1 cellular context compared by ENCODE assay signal in the genomic region with DNA sequence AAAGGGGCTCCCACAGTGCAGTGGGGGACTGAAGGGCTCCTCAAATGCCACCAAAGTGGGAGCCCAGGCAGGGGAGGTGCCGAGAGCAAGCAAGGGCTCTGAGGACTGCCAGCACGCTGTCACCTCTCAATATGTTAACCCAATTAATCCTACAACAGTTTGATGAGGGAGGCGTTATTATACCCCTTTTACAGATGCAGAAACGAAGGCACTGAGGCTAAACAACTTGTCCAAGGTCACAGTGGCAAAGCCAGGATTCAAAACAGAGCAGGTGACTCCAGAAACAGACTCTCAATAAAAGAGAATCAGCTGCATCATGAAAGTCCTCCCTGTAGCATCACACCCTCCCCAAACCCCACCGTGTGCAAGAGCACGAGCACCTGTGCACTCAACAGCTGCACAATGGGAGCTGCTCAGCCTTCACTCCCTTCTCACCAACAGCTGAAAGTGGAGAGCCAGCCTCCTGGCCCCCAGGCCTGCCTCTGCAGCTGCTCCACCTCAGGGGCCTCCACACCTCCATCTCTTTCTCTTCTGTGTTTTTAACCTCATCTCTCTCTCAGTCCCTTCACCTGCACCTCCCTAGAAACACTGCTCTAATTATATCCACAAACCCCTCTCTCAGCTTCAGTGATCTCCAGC.
A peak's percentile ranks its signal among the peaks of the same experiment; 100 is the strongest.
TF ChIP-seq lines count a peak whose summit lies in the region.

No MANE protein-coding gene starts in this region.

TF ChIP-seq in HepG2, 621 proteins besides CTCF, POLR2A, EP300 and RAD21 (continued from another document):
- TF ChIP-seq, protein P1, sequence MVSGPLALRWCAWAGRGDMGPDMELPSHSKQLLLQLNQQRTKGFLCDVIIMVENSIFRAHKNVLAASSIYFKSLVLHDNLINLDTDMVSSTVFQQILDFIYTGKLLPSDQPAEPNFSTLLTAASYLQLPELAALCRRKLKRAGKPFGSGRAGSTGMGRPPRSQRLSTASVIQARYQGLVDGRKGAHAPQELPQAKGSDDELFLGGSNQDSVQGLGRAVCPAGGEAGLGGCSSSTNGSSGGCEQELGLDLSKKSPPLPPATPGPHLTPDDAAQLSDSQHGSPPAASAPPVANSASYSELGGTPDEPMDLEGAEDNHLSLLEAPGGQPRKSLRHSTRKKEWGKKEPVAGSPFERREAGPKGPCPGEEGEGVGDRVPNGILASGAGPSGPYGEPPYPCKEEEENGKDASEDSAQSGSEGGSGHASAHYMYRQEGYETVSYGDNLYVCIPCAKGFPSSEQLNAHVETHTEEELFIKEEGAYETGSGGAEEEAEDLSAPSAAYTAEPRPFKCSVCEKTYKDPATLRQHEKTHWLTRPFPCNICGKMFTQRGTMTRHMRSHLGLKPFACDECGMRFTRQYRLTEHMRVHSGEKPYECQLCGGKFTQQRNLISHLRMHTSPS (CRISPR knock-in tag; IDR thresholded peaks at IDR 0.05; ENCODE audit: low read depth), result no peak
- TF ChIP-seq RBFOX2 (IDR thresholded peaks at IDR 0.05; ENCODE audit: low read depth, low read length) (peak; percentile 55), ZNF629 (CRISPR knock-in tag; conservative IDR thresholded peaks at IDR 0.05) (peak; percentile 78), ZKSCAN8 (CRISPR knock-in tag; IDR thresholded peaks at IDR 0.05; ENCODE audit: borderline replicate concordance) (no peak), RBM22 (optimal IDR thresholded peaks at IDR 0.05; ENCODE audit: low read length) (peak; percentile 32), ZSCAN9 (CRISPR knock-in tag; IDR thresholded peaks at IDR 0.05; ENCODE audit: borderline replicate concordance) (no peak)
TF ChIP-seq in HepG2: peak in this region for 3.
